ENCODE assay signal across 10 cellular contexts in the genomic region with DNA sequence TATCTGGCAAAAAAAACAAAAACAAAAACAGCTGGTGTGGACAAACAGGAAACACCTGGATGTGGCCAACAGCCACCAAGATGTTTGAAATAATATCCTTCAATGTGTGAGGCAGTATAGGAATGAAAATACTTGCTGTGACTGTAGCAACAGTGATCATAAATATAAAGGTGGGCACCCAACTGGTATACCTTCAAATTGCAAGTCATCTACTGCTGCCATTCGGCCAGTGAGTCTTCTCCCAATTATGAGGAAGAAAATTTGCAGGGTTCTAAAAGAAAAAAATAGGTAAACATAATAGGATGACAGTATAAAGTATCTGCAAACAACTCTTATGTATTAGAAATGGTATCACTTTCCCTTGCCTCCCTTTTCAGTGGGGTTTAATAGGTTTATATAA. TPM values are rescaled to one million over a fixed set of nuclear protein-coding genes. Genes with fewer than 3 reads are reported as not detected.
A peak's percentile ranks its signal among the peaks of the same experiment; 100 is the strongest.
DNase-seq lines count a peak whose midpoint lies in the region; ATAC-seq and TF ChIP-seq lines count a peak whose summit lies in the region.
"Had no signal": no experiment of that assay in that cellular context is flagged by ENCODE, and none has a peak within 500 bp of the region (broad histone marks: within the 10 kb centered on the region; RNA-seq: fewer than 3 reads in every experiment).

No MANE protein-coding gene starts in this region.

- H3K9me2 ChIP-seq in Karpas-422 (replicated peaks; ENCODE audit: insufficient read depth, low read length) = no peaks in the 10 kb centered on the region

- H3K9ac ChIP-seq in Karpas-422 (ENCODE audit: low read length) (peak overlapping the region; percentile 75), mammary epithelial cell (ENCODE audit: insufficient read depth, low read length) (peak overlapping the region; percentile 92)

- H3K27me3 Mint-ChIP-seq in naive B cell = no peaks in the 10 kb centered on the region

- no peak for DNase-seq in Karpas-422
- DNase-seq in mammary epithelial cell = no peak
- DNase-seq in naive B cell = no peak
- DNase-seq in GF-D8 (lab: John Stamatoyannopoulos, UW) = no peak
- no peak for DNase-seq in A172 (ENCODE audit: low spot score)
- DNase-seq in HCEC 1CT = no peak
- no peak for DNase-seq in HPDE6-E6E7 (ENCODE audit: extremely low spot score)

- H3K4me3 ChIP-seq in ACC112 (ENCODE audit: low read depth, low read length) = peak overlapping the region; percentile 88
- H3K4me3 ChIP-seq in Karpas-422 (ENCODE audit: low read length) = peak overlapping the region; percentile 89
- H3K4me3 ChIP-seq in mammary epithelial cell (replicated peaks in 1 of 3; ENCODE audit: insufficient read depth in 1 of 3, low read depth in 2 of 3, low read length in 3 of 3) = peak overlapping the region in 2 of 3 experiments; percentile 79 to 90

- peak overlapping the region; percentile 77 for H3K4me2 ChIP-seq in Karpas-422 (ENCODE audit: low read depth, low read length, poor library complexity, severe bottlenecking)
- H3K4me2 ChIP-seq in mammary epithelial cell (ENCODE audit: insufficient read depth, low read depth, low read length) = peak overlapping the region; percentile 88

- H2AFZ ChIP-seq in ACC112 (ENCODE audit: low read length, unreplicated experiment) = no peak overlapping the region
- H2AFZ ChIP-seq in Karpas-422 (ENCODE audit: low read length) = no peak overlapping the region
- no peak overlapping the region for H2AFZ ChIP-seq in mammary epithelial cell (ENCODE audit: low read depth, low read length)

- H3K9me3 Mint-ChIP-seq in naive B cell = no peaks in the 10 kb centered on the region

- in situ Hi-C loops in mammary epithelial cell (cut with MboI; ENCODE audit: low sequenced_read_pairs in 2 of 2) = loop anchor here in 1 of 2 donors (10.0 kb wide), 1 partner anchor 66 kb away; no protein-coding TSS in a partner anchor

- no peaks in the 10 kb centered on the region for H4K20me1 ChIP-seq in Karpas-422 (ENCODE audit: insufficient read depth, low read depth, low read length)
- H4K20me1 ChIP-seq in mammary epithelial cell (ENCODE audit: insufficient read depth, low read length) = no peaks in the 10 kb centered on the region

- H3K4me1 ChIP-seq in ACC112 (ENCODE audit: control insufficient read depth, insufficient read depth, low read length, unreplicated experiment) = peaks cover 10% of the 10 kb centered on the region
- H3K4me1 ChIP-seq in Karpas-422 (ENCODE audit: low read length) = peaks cover 33% of the 10 kb centered on the region
- H3K4me1 ChIP-seq in mammary epithelial cell (ENCODE audit: insufficient read depth, low read length) = peaks cover 15% of the 10 kb centered on the region

- dilution Hi-C loops in mammary epithelial cell (cut with HindIII; ENCODE audit: low sequenced_read_pairs) = no loop called here

- 53% methylated on average over 1 of the region's 1 CpG for WGBS in mammary epithelial cell (ENCODE audit: low coverage, missing lambda C conversion rate)

- no peak for ATAC-seq in naive B cell (ENCODE audit: low read depth in 2 of 2)

- no peak for TF ChIP-seq CTCF in mammary epithelial cell (conservative IDR thresholded peaks at IDR 0.05 in 1 of 2, IDR thresholded peaks at IDR 0.05 in 1 of 2; ENCODE audit: extremely low read depth in 1 of 2, insufficient read depth in 1 of 2, low read depth in 1 of 2, low read length in 2 of 2)

- H3K36me3 ChIP-seq in ACC112 (ENCODE audit: insufficient read depth, low read length) (no peaks in the 10 kb centered on the region), Karpas-422 (ENCODE audit: insufficient read depth, low read length) (no peaks in the 10 kb centered on the region), mammary epithelial cell (ENCODE audit: insufficient read depth, low read length) (no peaks in the 10 kb centered on the region)

- CTCF ChIA-PET in mammary epithelial cell (lab: Charles Lee; ENCODE audit: low non-redundant PET) = no interaction called here

- peaks cover 0 to 4% of the 10 kb centered on the region in 2 donors for H3K36me3 Mint-ChIP-seq in naive B cell

- intact Hi-C loops in mammary epithelial cell (cut with micrococcal nuclease) = loop anchor here (1.0 kb wide), 1 partner anchor 58 kb away; the partner anchor contains the start of gene LRRC42

- H3K4me1 Mint-ChIP-seq in naive B cell = peaks cover 33 to 64% (median 46%) of the 10 kb centered on the region in 3 donors

- H3K9me3 ChIP-seq in Karpas-422 (ENCODE audit: low read length) (no peaks in the 10 kb centered on the region), mammary epithelial cell (replicated peaks; ENCODE audit: insufficient read depth, low read length) (no peaks in the 10 kb centered on the region)

- no peak overlapping the region for H3K27ac ChIP-seq in ACC112 (ENCODE audit: low read depth, low read length)
- peak overlapping the region; percentile 14; the same call in 1 of the 2 replicates for H3K27ac ChIP-seq in Karpas-422 (ENCODE audit: low read length)
- H3K27ac ChIP-seq in mammary epithelial cell (ENCODE audit: insufficient read depth, low read depth, low read length) = no peak overlapping the region

- H3K27ac Mint-ChIP-seq in naive B cell = peak overlapping the region; percentile 38 to 93 (median 82)

- H3K27me3 ChIP-seq in ACC112 (ENCODE audit: insufficient read depth, low read length) (no peaks in the 10 kb centered on the region), Karpas-422 (ENCODE audit: low read length) (no peaks in the 10 kb centered on the region), mammary epithelial cell (ENCODE audit: insufficient read depth, low read length) (no peaks in the 10 kb centered on the region)

- H3K4me3 Mint-ChIP-seq in naive B cell = peak overlapping the region; percentile 91 to 99 (median 97)

- no TSS peak for BruUV-seq in mammary epithelial cell (replicated peaks; lab: Mats Ljungman, UMichigan)

- H3K79me2 ChIP-seq in ACC112 (ENCODE audit: control insufficient read depth, insufficient read depth, low read length, unreplicated experiment) (no peaks in the 10 kb centered on the region), Karpas-422 (ENCODE audit: low read length) (peaks cover 6% of the 10 kb centered on the region), mammary epithelial cell (ENCODE audit: insufficient read depth, low read length) (peaks cover 4% of the 10 kb centered on the region)

RNA-seq across cellular contexts. Expression of gene YIPF1, which starts 0.9 kb away (rescaled TPM):
- total RNA-seq in Karpas-422 (2014; rRNA removed; shearing (Covaris generic); ENCODE audit: low replicate concordance) = 46.5 and 87.4 TPM in 2 replicates
- total RNA-seq in mammary epithelial cell = 10 to 100 TPM; 21.6 to 24.8 TPM
- 24.8 TPM for polyA plus RNA-seq in mammary epithelial cell
- polyA minus RNA-seq in mammary epithelial cell = 56.8 TPM
- 10 to 100 TPM; 20.7 to 41.1 (median 24.3) TPM for polyA plus RNA-seq in naive B cell (ENCODE audit: low read depth in 6 of 6)
- 22.4 and 24.8 TPM in 2 replicates for total RNA-seq in A172 (2014; rRNA removed; shearing (Covaris generic))

RNA-seq across cellular contexts. Expression of gene DIO1, which starts 5.3 kb away (rescaled TPM):
- total RNA-seq in Karpas-422 (2014; rRNA removed; shearing (Covaris generic); ENCODE audit: low replicate concordance) = not detected in 2 replicates
- total RNA-seq in mammary epithelial cell = not detected
- not detected for polyA plus RNA-seq in mammary epithelial cell
- not detected for polyA minus RNA-seq in mammary epithelial cell
- not detected for polyA plus RNA-seq in naive B cell (ENCODE audit: low read depth in 6 of 6)
- total RNA-seq in A172 (2014; rRNA removed; shearing (Covaris generic)) = not detected in 2 replicates
- total RNA-seq: G401, NCI-H460 had no signal

RNA-seq across cellular contexts. Expression of gene NDC1, which starts 50.6 kb away (rescaled TPM):
- total RNA-seq in Karpas-422 (2014; rRNA removed; shearing (Covaris generic); ENCODE audit: low replicate concordance) = 36.7 and 130 TPM in 2 replicates
- 10 to 100 TPM; 18.2 to 23.3 TPM for total RNA-seq in mammary epithelial cell
- 31.7 TPM for polyA plus RNA-seq in mammary epithelial cell
- 40.4 TPM for polyA minus RNA-seq in mammary epithelial cell
- 1 to 10 TPM; 4.9 to 9.5 (median 7.0) TPM for polyA plus RNA-seq in naive B cell (ENCODE audit: low read depth in 6 of 6)
- total RNA-seq in A172 (2014; rRNA removed; shearing (Covaris generic)) = 45.9 and 46.4 TPM in 2 replicates

RNA-seq across cellular contexts. Expression of gene IFT25, which starts 56.8 kb away (rescaled TPM):
- 79.3 and 102 TPM in 2 replicates for total RNA-seq in Karpas-422 (2014; rRNA removed; shearing (Covaris generic); ENCODE audit: low replicate concordance)
- total RNA-seq in mammary epithelial cell = 10 to 100 TPM; 14.3 to 33.7 TPM
- polyA plus RNA-seq in mammary epithelial cell (20.7 TPM), naive B cell (ENCODE audit: low read depth in 6 of 6) (10 to 100 TPM; 41.5 to 66.8 (median 51.5) TPM)
- polyA minus RNA-seq in mammary epithelial cell = 14.2 TPM
- total RNA-seq in A172 (2014; rRNA removed; shearing (Covaris generic)) = 48.2 and 69.7 TPM in 2 replicates

RNA-seq across cellular contexts. Expression of gene LRRC42, which starts 57.4 kb away (rescaled TPM):
- total RNA-seq in Karpas-422 (2014; rRNA removed; shearing (Covaris generic); ENCODE audit: low replicate concordance) = 37.7 and 50.1 TPM in 2 replicates
- 10 to 100 TPM; 43.7 to 61.0 TPM for total RNA-seq in mammary epithelial cell
- 53.4 TPM for polyA plus RNA-seq in mammary epithelial cell
- 39.4 TPM for polyA minus RNA-seq in mammary epithelial cell
- 10 to 100 TPM in 1 of 6 donors, 1 to 10 TPM in 5; 5.4 to 11.1 (median 7.8) TPM for polyA plus RNA-seq in naive B cell (ENCODE audit: low read depth in 6 of 6)
- 64.2 and 79.8 TPM in 2 replicates for total RNA-seq in A172 (2014; rRNA removed; shearing (Covaris generic))
